In genomic region chr11:18315893-18316292, GRCh38 we compare ENCODE assay signal across 35 cellular contexts. TPM values are rescaled to one million over a fixed set of nuclear protein-coding genes. Genes with fewer than 3 reads are reported as not detected.
"Had no signal": no experiment of that assay in that cellular context is flagged by ENCODE, and none has a peak within 500 bp of the region (broad histone marks: within the 10 kb centered on the region; RNA-seq: fewer than 3 reads in every experiment).

No MANE protein-coding gene starts in this region.

- H3K27me3 ChIP-seq: MG63, Peyer's patch had no signal

- H3K27ac ChIP-seq: Peyer's patch, RWPE1, WERI-Rb-1 had no signal

- H3K4me3 Mint-ChIP-seq: activated CD4-positive, alpha-beta T cell treated with anti-CD3 and anti-CD28 coated beads for 36 hours; activated CD4-positive, alpha-beta T cell treated with anti-CD3 and anti-CD28 coated beads, Interleukin-2, amount 10 ng/mL, durations not matched to agents 7 days and 5 days; activated CD8-positive, alpha-beta T cell treated with anti-CD3 and anti-CD28 coated beads, Interleukin-2, amount 10 ng/mL, durations not matched to agents 7 days and 5 days; activated naive CD4-positive, alpha-beta T cell treated with anti-CD3 and anti-CD28 coated beads, Interleukin-2, amount 50 U/mL, for 24 hours; activated T-cell treated with anti-CD3 and anti-CD28 coated beads, Interleukin-2, amount 50 U/mL, for 24 hours; T-cell; T-helper 17 cell had no signal

- H3K36me3 ChIP-seq: MG63, Peyer's patch had no signal

- H3K27me3 Mint-ChIP-seq: activated CD4-positive, alpha-beta T cell treated with anti-CD3 and anti-CD28 coated beads for 36 hours; activated CD4-positive, alpha-beta T cell treated with anti-CD3 and anti-CD28 coated beads, Interleukin-2, amount 10 ng/mL, durations not matched to agents 7 days and 5 days; activated naive CD4-positive, alpha-beta T cell treated with anti-CD3 and anti-CD28 coated beads, Interleukin-2, amount 50 U/mL, for 24 hours; activated T-cell treated with anti-CD3 and anti-CD28 coated beads, Interleukin-2, amount 50 U/mL, for 24 hours; T-cell; T-helper 17 cell had no signal

- DNase-seq: activated CD4-positive, alpha-beta T cell treated with anti-CD3 and anti-CD28 coated beads for 36 hours; activated CD4-positive, alpha-beta T cell treated with anti-CD3 and anti-CD28 coated beads, Interleukin-2, amount 10 ng/mL, durations not matched to agents 7 days and 5 days; activated CD4-positive, alpha-beta T cell treated with anti-CD3 and anti-CD28 coated beads, Interleukin-2, amount 50 U/mL, for 48 hours; activated CD8-positive, alpha-beta T cell treated with anti-CD3 and anti-CD28 coated beads, Interleukin-2, amount 10 ng/mL, durations not matched to agents 7 days and 5 days; activated gamma-delta T cell; activated naive CD4-positive, alpha-beta T cell treated with Interleukin-2 at 50 U/mL for 16 hours; activated T-cell treated with anti-CD3 and anti-CD28 coated beads, Interleukin-2, amount 50 U/mL, for 24 hours; anterior cingulate cortex; cerebellar nuclear complex; Karpas-422; KBM-7; MG63; NCI-H1048; NCI-H1105 treated with DMSO at 0.1 percent for 48 hours; NCI-H1436 treated with DMSO at 0.1 percent for 48 hours; NCI-H1694 treated with DMSO at 0.1 percent for 48 hours; NCI-H2029 treated with DMSO at 0.1 percent for 48 hours; NCI-H2107; NCI-H2171; NCI-H510A; NCI-H526; NCI-H748 treated with DMSO at 0.1 percent for 48 hours; NK-92 treated with Interleukin-12 subunit alpha and Interleukin-12 subunit beta, amount 100 ng/mL, for 24 hours; PC-3; Peyer's patch; SIG-M5; T-cell; T-helper 17 cell; T1000; WERI-Rb-1 had no signal

- H3K9me3 Mint-ChIP-seq: activated CD4-positive, alpha-beta T cell treated with anti-CD3 and anti-CD28 coated beads, Interleukin-2, amount 10 ng/mL, durations not matched to agents 7 days and 5 days; activated naive CD4-positive, alpha-beta T cell treated with anti-CD3 and anti-CD28 coated beads, Interleukin-2, amount 50 U/mL, for 24 hours; activated T-cell treated with anti-CD3 and anti-CD28 coated beads, Interleukin-2, amount 50 U/mL, for 24 hours; activated T-helper 2 cell treated with anti-CD3 and anti-CD28 coated beads, Interferon-gamma antibody, Interleukin-2, Interleukin-4, amounts not matched to agents 10 μg/mL and 5 μg/mL and 100 μg/mL, durations not matched to agents 14 hours and 24 hours and 36 hours; T-cell had no signal

- H3K27ac Mint-ChIP-seq: activated CD4-positive, alpha-beta T cell treated with anti-CD3 and anti-CD28 coated beads for 36 hours; activated CD8-positive, alpha-beta T cell treated with anti-CD3 and anti-CD28 coated beads, Interleukin-2, amount 10 ng/mL, durations not matched to agents 7 days and 5 days; activated naive CD4-positive, alpha-beta T cell treated with anti-CD3 and anti-CD28 coated beads, Interleukin-2, amount 50 U/mL, for 24 hours; activated T-cell treated with anti-CD3 and anti-CD28 coated beads, Interleukin-2, amount 50 U/mL, for 24 hours; activated T-helper 2 cell treated with anti-CD3 and anti-CD28 coated beads, Interferon-gamma antibody, Interleukin-2, Interleukin-4, amounts not matched to agents 10 μg/mL and 5 μg/mL and 100 μg/mL, durations not matched to agents 14 hours and 24 hours and 36 hours; T-cell; T-helper 17 cell had no signal

- H3K4me3 ChIP-seq: MG63, Peyer's patch had no signal

- ATAC-seq: activated CD4-positive, alpha-beta T cell treated with anti-CD3 and anti-CD28 coated beads for 36 hours; activated CD8-positive, alpha-beta T cell treated with anti-CD3 and anti-CD28 coated beads, Interleukin-2, amount 10 ng/mL, durations not matched to agents 7 days and 5 days; PC-3; Right ventricle myocardium inferior; SK-N-SH treated with all-trans-retinoic acid at 6 μM for 48 hours; T-cell; T-helper 17 cell had no signal

- H3K9me3 ChIP-seq: MG63, Peyer's patch had no signal

RNA-seq across cellular contexts. Expression of gene SAA1, which starts 49.8 kb away (rescaled TPM):
- total RNA-seq: activated CD4-positive, alpha-beta T cell treated with anti-CD3 and anti-CD28 coated beads for 36 hours; activated CD4-positive, alpha-beta T cell treated with anti-CD3 and anti-CD28 coated beads, Interleukin-2, amount 10 ng/mL, durations not matched to agents 7 days and 5 days; activated CD8-positive, alpha-beta T cell treated with anti-CD3 and anti-CD28 coated beads, Interleukin-2, amount 10 ng/mL, durations not matched to agents 7 days and 5 days; activated T-helper 2 cell treated with anti-CD3 and anti-CD28 coated beads, Interferon-gamma antibody, Interleukin-2, Interleukin-4, amounts not matched to agents 10 μg/mL and 5 μg/mL and 100 μg/mL, durations not matched to agents 14 hours and 24 hours and 36 hours; PC-3; T-helper 17 cell had no signal
